ENCODE assay signal across 22 cellular contexts in the genomic region with DNA sequence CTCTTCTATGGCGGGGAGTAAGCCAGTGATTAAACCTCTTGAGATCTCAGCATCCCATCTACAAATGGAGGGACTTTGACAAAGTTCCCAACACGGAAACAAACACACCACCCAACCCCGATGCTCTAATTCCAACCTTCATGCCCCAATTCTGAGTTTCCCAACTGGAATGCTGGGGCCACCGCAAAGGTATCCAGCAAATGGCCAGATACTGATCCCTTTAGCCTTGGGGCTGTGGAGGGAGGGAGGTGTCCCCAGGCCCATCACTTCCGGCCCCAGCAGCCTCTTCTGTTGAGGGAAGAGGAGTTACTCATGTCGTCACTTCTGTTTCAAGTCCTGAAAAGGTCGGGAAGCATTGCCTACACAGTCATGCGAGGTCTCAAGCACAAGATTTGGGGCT.
DNase-seq lines count a peak whose midpoint lies in the region; TF ChIP-seq lines count a peak whose summit lies in the region.
"Had no signal": no experiment of that assay in that cellular context is flagged by ENCODE, and none has a peak within 500 bp of the region (broad histone marks: within the 10 kb centered on the region; RNA-seq: fewer than 3 reads in every experiment).

No MANE protein-coding gene starts in this region.

- H3K27ac ChIP-seq in A673 (ENCODE audit: low read depth, low read length, poor library complexity, severe bottlenecking) = no peak overlapping the region
- no peak overlapping the region for H3K27ac ChIP-seq in adrenal gland
- H3K27ac ChIP-seq in ascending aorta = no peak overlapping the region
- H3K27ac ChIP-seq: 22Rv1, A549, BLaER1 had no signal

- WGBS in adrenal gland, 4 donors = 87 to 91% (median 89%) methylated on average over 7 to 8 of the region's 8 CpGs

- peak; percentile 17 for DNase-seq in EH (ENCODE audit: low read depth)
- DNase-seq in RPMI7951 (ENCODE audit: low read depth) = peak; percentile 63
- peak; percentile 28 for DNase-seq in posterior vena cava (ENCODE audit: low spot score)
- no peak for DNase-seq in A673 (ENCODE audit: low spot score)
- no peak for DNase-seq in adrenal gland
- DNase-seq in ascending aorta (ENCODE audit: low spot score in 2 of 2) = no peak
- DNase-seq: ACHN; BE2C; C1 segment of cervical spinal cord; CD4-positive, alpha-beta memory T cell; CD4-positive, CD25-positive, alpha-beta regulatory T cell; CD8-positive, alpha-beta memory T cell; COR-L47; DMS 273 treated with DMSO at 0.1 percent for 48 hours; DMS153; DMS53; DMS79; DND-41; GF-D8 had no signal

- POLR2A ChIA-PET in A673 (lab: Charles Lee; ENCODE audit: low non-redundant PET) = no interaction called here

- no peak for TF ChIP-seq POLR2A in adrenal gland (IDR thresholded peaks at IDR 0.05)

- H3K36me3 ChIP-seq in A673 (ENCODE audit: insufficient read depth, low read length, poor library complexity, severe bottlenecking) (no peaks in the 10 kb centered on the region), adrenal gland (replicated peaks in 1 of 2) (no peaks in the 10 kb centered on the region), ascending aorta (no peaks in the 10 kb centered on the region)
- H3K36me3 ChIP-seq: BE2C had no signal

- no peak for TF ChIP-seq CTCF in A673 (conservative IDR thresholded peaks at IDR 0.05; ENCODE audit: low read depth, low read length)
- no peak for TF ChIP-seq CTCF in adrenal gland (IDR thresholded peaks at IDR 0.05)
- TF ChIP-seq CTCF in ascending aorta (IDR thresholded peaks at IDR 0.05) = no peak

- H3K4me1 ChIP-seq in A673 (ENCODE audit: insufficient read depth, low read length, poor library complexity, severe bottlenecking) (no peaks in the 10 kb centered on the region), adrenal gland (replicated peaks in 1 of 2) (peaks cover 0 to 9% of the 10 kb centered on the region in 2 donors), ascending aorta (no peaks in the 10 kb centered on the region)
- H3K4me1 ChIP-seq: A549, BE2C had no signal

- BruUV-seq in A673 (replicated peaks; lab: Mats Ljungman, UMichigan) = no TSS peak

- H3K4me3 ChIP-seq in A673 (ENCODE audit: low read depth, low read length, poor library complexity, severe bottlenecking) (no peak overlapping the region), adrenal gland (no peak overlapping the region), ascending aorta (no peak overlapping the region)
- H3K4me3 ChIP-seq: A549, BLaER1 had no signal

- H3K27me3 ChIP-seq in A673 (replicated peaks; ENCODE audit: insufficient read depth, low read depth, low read length, poor library complexity) = no peaks in the 10 kb centered on the region
- no peaks in the 10 kb centered on the region for H3K27me3 ChIP-seq in adrenal gland
- H3K27me3 ChIP-seq in ascending aorta = no peaks in the 10 kb centered on the region
- H3K27me3 ChIP-seq: BE2C, BLaER1 had no signal

- intact Hi-C loops in posterior vena cava (cut with DNase I) (no loop called here), A673 (cut with micrococcal nuclease; ENCODE audit: unreplicated experiment) (no loop called here), adrenal gland (cut with DNase I) (no loop called here), ascending aorta (cut with DNase I) (no loop called here)

- H3K9me3 ChIP-seq in A673 (ENCODE audit: low read depth, low read length, poor library complexity, severe bottlenecking) = no peaks in the 10 kb centered on the region
- no peaks in the 10 kb centered on the region for H3K9me3 ChIP-seq in adrenal gland (replicated peaks in 1 of 3)
- H3K9me3 ChIP-seq in ascending aorta = no peaks in the 10 kb centered on the region
- H3K9me3 ChIP-seq: BE2C had no signal

- CTCF ChIA-PET in A673 (lab: Charles Lee) = no interaction called here

Comparison
In these comparisons a context has a peak if more than half of its experiments do, and no peak if none do; other contexts are left out.
1. DNase-seq: peak in EH (single experiment), RPMI7951 (single experiment) and posterior vena cava (single experiment); none in A673 (single experiment), adrenal gland (0 of 7) and ascending aorta (0 of 2).